31 cellular contexts compared by ENCODE assay signal in the genomic region with DNA sequence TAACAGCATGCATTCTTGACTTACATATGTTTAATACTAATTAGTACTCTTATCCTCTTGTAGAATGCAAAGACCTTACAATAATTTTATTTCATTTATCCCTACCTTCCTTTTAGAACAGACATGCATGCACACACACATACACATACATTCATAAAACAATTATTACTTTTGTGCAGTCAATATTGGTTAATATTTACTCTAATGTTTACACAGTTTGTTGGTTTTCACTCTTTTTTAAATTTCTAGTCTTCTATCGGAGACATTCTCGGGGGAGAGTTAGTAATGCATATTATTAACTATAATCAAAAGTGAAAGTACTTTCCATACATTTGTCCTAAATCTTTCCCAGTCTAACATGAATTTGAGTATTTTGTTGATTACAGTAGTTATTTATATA.
"Had no signal": no experiment of that assay in that cellular context is flagged by ENCODE, and none has a peak within 500 bp of the region (broad histone marks: within the 10 kb centered on the region; RNA-seq: fewer than 3 reads in every experiment).

No MANE protein-coding gene starts in this region.

- H3K9me3 ChIP-seq: esophagus squamous epithelium, gastroesophageal sphincter had no signal

- H3K27ac ChIP-seq: epithelial cell of prostate, esophagus squamous epithelium, gastroesophageal sphincter, VCaP had no signal

- H3K4me3 ChIP-seq: esophagus squamous epithelium, gastroesophageal sphincter had no signal

- H3K4me1 ChIP-seq: esophagus squamous epithelium, gastroesophageal sphincter had no signal

- FAIRE-seq: astrocyte, colon, endometrium, endothelial cell of umbilical vein had no signal

- DNase-seq: activated CD4-positive, alpha-beta memory T cell treated with anti-CD3 and anti-CD28 coated beads, Interleukin-2, amount 10 ng/mL, durations not matched to agents 7 days and 5 days; activated CD4-positive, alpha-beta T cell treated with anti-CD3 and anti-CD28 coated beads for 1 hour; activated CD4-positive, alpha-beta T cell treated with anti-CD3 and anti-CD28 coated beads for 4 hours; activated CD4-positive, alpha-beta T cell treated with anti-CD3 and anti-CD28 coated beads, Interleukin-2, amount 10 ng/mL, durations not matched to agents 7 days and 5 days; activated CD4-positive, alpha-beta T cell treated with anti-CD3 and anti-CD28 coated beads, Interleukin-2, amount 50 U/mL, for 4 hours; activated CD8-positive, alpha-beta memory T cell treated with anti-CD3 and anti-CD28 coated beads, Interleukin-2, amount 50 U/mL, for 48 hours; activated effector memory CD4-positive, alpha-beta T cell treated with Interleukin-2 at 50 U/mL for 16 hours; activated gamma-delta T cell treated with Interleukin-2 at 50 U/mL for 16 hours; activated naive CD4-positive, alpha-beta T cell treated with anti-CD3 and anti-CD28 coated beads, Interleukin-2, amount 50 U/mL, for 16 hours; activated naive CD4-positive, alpha-beta T cell treated with Interleukin-2 at 50 U/mL for 16 hours; activated T-cell treated with anti-CD3 and anti-CD28 coated beads for 4 hours; activated T-cell treated with anti-CD3 and anti-CD28 coated beads, Interleukin-2, amount 50 U/mL, for 24 hours; amniotic stem cell; anterior cingulate cortex; caudate nucleus; cortex of kidney; dermis blood vessel endothelial cell; effector CD4-positive, alpha-beta T cell; effector memory CD8-positive, alpha-beta T cell; esophagus squamous epithelium; foreskin melanocyte; T-helper 2 cell had no signal

- ATAC-seq: activated T-helper 17 cell treated with anti-CD3 and anti-CD28 coated beads, Interleukin-2, amount 50 U/mL, for 72 hours; effector memory CD8-positive, alpha-beta T cell; gastroesophageal sphincter; WTC11 had no signal

- H3K36me3 ChIP-seq: esophagus squamous epithelium, gastroesophageal sphincter had no signal

- H3K27me3 ChIP-seq: esophagus squamous epithelium, gastroesophageal sphincter had no signal
